Comparison of ENCODE assay signal across 8 cellular contexts in the genomic region with DNA sequence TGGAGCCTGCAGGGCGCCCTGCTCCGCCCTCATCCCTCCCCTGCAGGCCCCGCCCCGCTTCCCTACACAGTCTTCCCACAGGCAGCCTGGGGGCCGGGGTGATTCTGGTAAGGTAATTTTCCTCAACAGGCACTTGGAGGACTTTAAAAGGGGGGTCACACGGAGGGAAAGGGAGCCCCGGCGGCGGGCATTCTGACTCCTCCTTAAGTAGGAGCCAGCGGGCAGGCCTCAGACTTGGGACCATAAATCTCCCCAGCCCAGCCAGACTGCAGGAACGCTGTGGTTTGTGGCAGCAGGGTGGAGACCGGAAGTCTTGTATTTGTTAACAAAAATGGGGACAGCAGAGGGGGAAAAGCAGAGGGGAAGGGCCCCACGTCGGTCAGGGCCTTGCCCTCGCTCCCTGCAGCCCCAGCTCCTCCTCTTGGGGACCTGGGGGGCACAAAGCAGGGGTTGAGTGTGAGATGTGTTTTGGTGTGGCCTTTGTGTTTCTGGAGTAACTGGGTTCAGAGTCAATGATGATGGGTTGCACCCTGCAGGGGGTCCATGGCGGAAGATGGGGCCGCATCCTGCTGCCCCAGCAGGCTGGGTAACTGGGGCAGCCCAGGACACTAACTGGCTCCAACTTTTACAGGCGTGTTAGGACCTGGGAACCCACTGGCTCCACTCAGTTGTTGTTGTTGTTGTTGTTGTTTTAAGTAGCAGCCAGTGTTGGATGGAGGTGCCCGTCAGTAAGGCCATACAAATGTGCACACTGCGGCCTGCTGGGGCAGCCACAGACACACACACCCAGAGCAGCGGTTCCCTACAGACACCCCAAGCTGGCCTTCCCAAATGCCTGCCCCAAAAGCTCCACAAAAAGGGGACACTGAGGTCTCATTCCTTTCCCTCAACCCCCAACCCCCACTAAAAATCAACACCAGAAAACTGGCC. TPM values are rescaled to one million over a fixed set of nuclear protein-coding genes. Genes with fewer than 3 reads are reported as not detected.
DNase-seq lines count a peak whose midpoint lies in the region; ATAC-seq and TF ChIP-seq lines count a peak whose summit lies in the region.

No MANE protein-coding gene starts in this region.

- WGBS in heart left ventricle, 4 donors, result 38 to 53% (median 43%) methylated on average over 18 to 21 of the region's 21 CpGs

- H3K4me3 Mint-ChIP-seq in IgD-negative memory B cell, result peak overlapping the region; percentile 50 to 94 (median 70)
- H3K4me3 Mint-ChIP-seq in activated naive CD8-positive, alpha-beta T cell treated with anti-CD3 and anti-CD28 coated beads for 36 hours, result peak overlapping the region; percentile 11

- H3K4me1 Mint-ChIP-seq in IgD-negative memory B cell, result peaks cover 38 to 48% (median 43%) of the 10 kb centered on the region in 3 donors
- peaks cover 51% of the 10 kb centered on the region for H3K4me1 Mint-ChIP-seq in activated naive CD8-positive, alpha-beta T cell treated with anti-CD3 and anti-CD28 coated beads for 36 hours

- H3K27me3 ChIP-seq in heart left ventricle (no peaks in the 10 kb centered on the region), gastrocnemius medialis (no peaks in the 10 kb centered on the region)

- ATAC-seq in heart left ventricle, result peak; percentile 55 to 71 (median 60)
- ATAC-seq in gastrocnemius medialis, result no peak
- no peak for ATAC-seq in HG03139 (IDR thresholded peaks at IDR 0.05; ENCODE audit: unreplicated experiment)
- ATAC-seq in HG02973 (IDR thresholded peaks at IDR 0.05; ENCODE audit: unreplicated experiment), result no peak
- ATAC-seq in GM21825 (IDR thresholded peaks at IDR 0.05; ENCODE audit: unreplicated experiment), result no peak

- H3K9me3 ChIP-seq in heart left ventricle (no peaks in the 10 kb centered on the region), gastrocnemius medialis (no peaks in the 10 kb centered on the region)

- peaks cover 0 to 36% (median 28%) of the 10 kb centered on the region in 9 donors for H3K36me3 ChIP-seq in heart left ventricle
- peaks cover 0 to 15% of the 10 kb centered on the region in 2 donors for H3K36me3 ChIP-seq in gastrocnemius medialis

- no peaks in the 10 kb centered on the region for H3K9me3 Mint-ChIP-seq in IgD-negative memory B cell
- no peaks in the 10 kb centered on the region for H3K9me3 Mint-ChIP-seq in activated naive CD8-positive, alpha-beta T cell treated with anti-CD3 and anti-CD28 coated beads for 36 hours

- H3K27ac ChIP-seq in heart left ventricle (peak overlapping the region; percentile 54 to 85 (median 72)), gastrocnemius medialis (peak overlapping the region; percentile 56 to 66 (median 62))

- peaks cover 2% of the 10 kb centered on the region for H3K27me3 Mint-ChIP-seq in IgD-negative memory B cell
- no peaks in the 10 kb centered on the region for H3K27me3 Mint-ChIP-seq in activated naive CD8-positive, alpha-beta T cell treated with anti-CD3 and anti-CD28 coated beads for 36 hours

- TF ChIP-seq CTCF in heart left ventricle (IDR thresholded peaks at IDR 0.05), result no peak
- no peak for TF ChIP-seq CTCF in gastrocnemius medialis (IDR thresholded peaks at IDR 0.05 in 4 of 5, conservative IDR thresholded peaks at IDR 0.05 in 1 of 5)

- H3K4me1 ChIP-seq in heart left ventricle (peaks cover 0 to 94% (median 69%) of the 10 kb centered on the region in 12 donors), gastrocnemius medialis (peaks cover 25 to 61% of the 10 kb centered on the region in 2 donors)

- DNase-seq in AG20443 (ENCODE audit: low spot score), result peak; percentile 93
- DNase-seq in activated naive CD8-positive, alpha-beta T cell treated with anti-CD3 and anti-CD28 coated beads for 36 hours, result no peak
- DNase-seq in heart left ventricle, result peak in 4 of 5 donors; percentile 60 to 78 (median 70)
- no peak for DNase-seq in gastrocnemius medialis

- peaks cover 2% of the 10 kb centered on the region for H3K36me3 Mint-ChIP-seq in IgD-negative memory B cell
- peaks cover 19% of the 10 kb centered on the region for H3K36me3 Mint-ChIP-seq in activated naive CD8-positive, alpha-beta T cell treated with anti-CD3 and anti-CD28 coated beads for 36 hours

- peak overlapping the region; percentile 5 to 56 (median 39) for H3K4me3 ChIP-seq in heart left ventricle
- peak overlapping the region; percentile 32 to 46 (median 42) for H3K4me3 ChIP-seq in gastrocnemius medialis

- intact Hi-C loops in heart left ventricle (cut with DNase I) (loop anchor here in 1 of 10 donors (10.0 kb wide), 1 partner anchor 248 kb away; no protein-coding TSS in a partner anchor), gastrocnemius medialis (cut with DNase I; ENCODE audit: low total_unique reads) (no loop called here)

- in situ Hi-C loops in gastrocnemius medialis (cut with MboI; ENCODE audit: low sequenced_read_pairs in 4 of 4), result no loop called here

- peak overlapping the region; percentile 31 to 94 (median 32) for H3K27ac Mint-ChIP-seq in IgD-negative memory B cell
- H3K27ac Mint-ChIP-seq in activated naive CD8-positive, alpha-beta T cell treated with anti-CD3 and anti-CD28 coated beads for 36 hours, result peak overlapping the region; percentile 75

- TF ChIP-seq POLR2A in heart left ventricle (IDR thresholded peaks at IDR 0.05) (peak in 1 of 2 donors; percentile 13), gastrocnemius medialis (IDR thresholded peaks at IDR 0.05) (no peak)

RNA-seq across cellular contexts. Expression of a gene that starts 27.7 kb away (rescaled TPM):
- polyA plus RNA-seq in IgD-negative memory B cell (0.48 TPM), heart left ventricle (10 to 100 TPM in 1 of 2 donors, 1 to 10 TPM in 1; 9.1 to 21.2 TPM)
- 1 to 10 TPM; 9.0 to 9.4 TPM for total RNA-seq in activated naive CD8-positive, alpha-beta T cell treated with anti-CD3 and anti-CD28 coated beads for 36 hours
- total RNA-seq in heart left ventricle (10 to 100 TPM; 16.3 to 32.0 (median 19.9) TPM), gastrocnemius medialis (10 to 100 TPM in 3 of 4 donors, 1 to 10 TPM in 1; 9.1 to 13.4 (median 10.8) TPM)

Comparison
In these comparisons a context has a peak if more than half of its experiments do, and no peak if none do; other contexts are left out.
1. DNase-seq: peak in AG20443 (single experiment) and heart left ventricle (4 of 5); none in activated naive CD8-positive, alpha-beta T cell treated with anti-CD3 and anti-CD28 coated beads for 36 hours (single experiment) and gastrocnemius medialis (0 of 2).
2. ATAC-seq: peak in heart left ventricle (4 of 4); none in gastrocnemius medialis (0 of 2), HG03139 (single experiment), HG02973 (single experiment) and GM21825 (single experiment).